20 cellular contexts compared by ENCODE assay signal in genomic region chr13:36839281-36839680, GRCh38. TPM values are rescaled to one million over a fixed set of nuclear protein-coding genes. Genes with fewer than 3 reads are reported as not detected.
DNase-seq lines count a peak whose midpoint lies in the region; ATAC-seq and TF ChIP-seq lines count a peak whose summit lies in the region.
"Had no signal": no experiment of that assay in that cellular context is flagged by ENCODE, and none has a peak within 500 bp of the region (broad histone marks: within the 10 kb centered on the region; RNA-seq: fewer than 3 reads in every experiment).

No MANE protein-coding gene starts in this region.

- H3K27me3 ChIP-seq in neural progenitor cell (no peaks in the 10 kb centered on the region), endodermal cell (ENCODE audit: control insufficient read depth, insufficient read depth, low read length, poor library complexity, severe bottlenecking) (no peaks in the 10 kb centered on the region)

- H3K9me3 ChIP-seq in neural progenitor cell (ENCODE audit: low read depth) (no peaks in the 10 kb centered on the region), endodermal cell (ENCODE audit: control insufficient read depth, low read length) (no peaks in the 10 kb centered on the region)
- H3K9me3 ChIP-seq: Caco-2, SK-N-SH had no signal

- H3K4me1 ChIP-seq in neural progenitor cell: peaks cover 4% of the 10 kb centered on the region
- H3K4me1 ChIP-seq in endodermal cell (ENCODE audit: control insufficient read depth, insufficient read depth, low read length): peaks cover 7% of the 10 kb centered on the region
- H3K4me1 ChIP-seq: Caco-2 had no signal

- H3K4me2 ChIP-seq in neural progenitor cell: no peak overlapping the region
- H3K4me2 ChIP-seq: KMS-11, SK-N-SH had no signal

- no peaks in the 10 kb centered on the region for H4K20me1 ChIP-seq in neural progenitor cell (ENCODE audit: low read depth)

- H3K79me2 ChIP-seq in neural progenitor cell (ENCODE audit: low read depth): no peaks in the 10 kb centered on the region

- no peak overlapping the region for H3K4me3 Mint-ChIP-seq in neural progenitor cell
- no peak overlapping the region for H3K4me3 Mint-ChIP-seq in endodermal cell
- H3K4me3 Mint-ChIP-seq: B cell; CD4-positive, alpha-beta T cell had no signal

- peak overlapping the region; percentile 20 for H3K27ac Mint-ChIP-seq in neural progenitor cell
- H3K27ac Mint-ChIP-seq in endodermal cell: no peak overlapping the region
- H3K27ac Mint-ChIP-seq: B cell; CD4-positive, alpha-beta T cell had no signal

- no peak overlapping the region for H3K9ac ChIP-seq in neural progenitor cell
- H3K9ac ChIP-seq in endodermal cell (ENCODE audit: extremely low read depth, low read length, poor library complexity, severe bottlenecking): no peak overlapping the region
- H3K9ac ChIP-seq: KMS-11, SK-N-SH had no signal

- DNase-seq in DMS53 (lab: John Stamatoyannopoulos, UW): peak; percentile 14
- DNase-seq in DMS53 treated with DMSO at 0.1 percent for 48 hours (lab: John Stamatoyannopoulos, UW; ENCODE audit: unreplicated experiment): no peak
- peak; percentile 81 for DNase-seq in SK-MEL-5 (ENCODE audit: low read depth, low spot score)
- DNase-seq in glomerular visceral epithelial cell (ENCODE audit: extremely low spot score): peak; percentile 39
- no peak for DNase-seq in neural progenitor cell (ENCODE audit: low spot score)
- DNase-seq in endodermal cell: no peak
- DNase-seq in islet precursor cell: no peak
- DNase-seq: Caco-2; CD4-positive, alpha-beta T cell; NCI-H187 treated with DMSO at 0.1 percent for 48 hours; NCI-H2171 treated with DMSO at 0.1 percent for 48 hours; NCI-H446 treated with DMSO at 0.1 percent for 48 hours; NCI-H69; Right ventricle myocardium superior; SK-N-SH had no signal

- H2AFZ ChIP-seq in neural progenitor cell (replicated peaks): no peak overlapping the region

- H3K4me3 ChIP-seq in neural progenitor cell (no peak overlapping the region), endodermal cell (ENCODE audit: low read length) (no peak overlapping the region)

- H3K9me3 Mint-ChIP-seq in neural progenitor cell (no peaks in the 10 kb centered on the region), endodermal cell (no peaks in the 10 kb centered on the region)
- H3K9me3 Mint-ChIP-seq: CD4-positive, alpha-beta T cell had no signal

- in situ Hi-C loops in SK-MEL-5 (cut with HindIII; ENCODE audit: low pct_unique_long_range_greater_than_20kb, low sequenced_read_pairs): no loop called here

- 93 to 100% methylated on average over 1 to 3 of the region's 3 CpGs for WGBS in endodermal cell (ENCODE audit: insufficient coverage in 1 of 2, insufficient read length in 1 of 2), 2 experiments

- H3K4me1 Mint-ChIP-seq in neural progenitor cell (no peaks in the 10 kb centered on the region), endodermal cell (peaks cover 26% of the 10 kb centered on the region)
- H3K4me1 Mint-ChIP-seq: B cell had no signal

- H3K36me3 ChIP-seq in neural progenitor cell: no peaks in the 10 kb centered on the region
- peaks cover 3% of the 10 kb centered on the region for H3K36me3 ChIP-seq in endodermal cell (ENCODE audit: control insufficient read depth, insufficient read depth, low read length)

- no peaks in the 10 kb centered on the region for H3F3A ChIP-seq in neural progenitor cell (ENCODE audit: low read depth)

- no peak for ATAC-seq in GM21717 (IDR thresholded peaks at IDR 0.05; ENCODE audit: unreplicated experiment)

- H3K27ac ChIP-seq in neural progenitor cell (no peak overlapping the region), endodermal cell (ENCODE audit: low read depth, low read length) (no peak overlapping the region)
- H3K27ac ChIP-seq: 22Rv1, HL-60, KMS-11 had no signal

- TF ChIP-seq CTCF in neural progenitor cell (IDR thresholded peaks at IDR 0.05) (no peak), endodermal cell (conservative IDR thresholded peaks at IDR 0.05) (no peak)

- H3K27me3 Mint-ChIP-seq in neural progenitor cell (ENCODE audit: insufficient read depth, low read depth) (peaks cover 2% of the 10 kb centered on the region), endodermal cell (ENCODE audit: insufficient read depth) (no peaks in the 10 kb centered on the region)
- H3K27me3 Mint-ChIP-seq: B cell; CD4-positive, alpha-beta T cell had no signal

- H3K36me3 Mint-ChIP-seq in neural progenitor cell (peaks cover 7% of the 10 kb centered on the region), endodermal cell (ENCODE audit: low read depth) (peaks cover 7% of the 10 kb centered on the region)

RNA-seq across cellular contexts. Expression of gene RFXAP, which starts 20.3 kb away (rescaled TPM):
- 1.1 and 1.2 TPM in 2 replicates for total RNA-seq in SK-MEL-5 (2014; rRNA removed; shearing (Covaris generic))
- 7.4 and 8.6 TPM in 2 replicates for polyA plus RNA-seq in SK-MEL-5 (2015; cell fraction: cytosol; rRNA removed)
- 19.9 and 25.4 TPM in 2 replicates for polyA plus RNA-seq in SK-MEL-5 (2015; cell fraction: nucleus; rRNA removed)
- total RNA-seq in neural progenitor cell (ENCODE audit: low replicate concordance) (7.5 and 10.4 TPM in 2 replicates), endodermal cell (1 to 10 TPM; 8.9 to 9.7 TPM)
- 11.9 TPM for polyA plus RNA-seq in endodermal cell (2013, experiment 1 of 2)
- 11.1 TPM for polyA plus RNA-seq in endodermal cell (2013, experiment 2 of 2)

Comparison
In these comparisons a context has a peak if more than half of its experiments do, and no peak if none do; other contexts are left out.
1. DNase-seq: peak in DMS53 (single experiment), SK-MEL-5 (single experiment) and glomerular visceral epithelial cell (single experiment); none in DMS53 treated with DMSO at 0.1 percent for 48 hours (single experiment), neural progenitor cell (single experiment), endodermal cell (single experiment) and islet precursor cell (single experiment).